ENCODE assay signal across 14 cellular contexts in genomic region chr10:132417957-132418441, GRCh38. TPM values are rescaled to one million over a fixed set of nuclear protein-coding genes. Genes with fewer than 3 reads are reported as not detected.
A peak's percentile ranks its signal among the peaks of the same experiment; 100 is the strongest.
DNase-seq lines count a peak whose midpoint lies in the region; ATAC-seq and TF ChIP-seq lines count a peak whose summit lies in the region.
"Had no signal": no experiment of that assay in that cellular context is flagged by ENCODE, and none has a peak within 500 bp of the region (broad histone marks: within the 10 kb centered on the region; RNA-seq: fewer than 3 reads in every experiment).

No MANE protein-coding gene starts in this region.

- POLR2A ChIA-PET in OCI-LY7 (lab: Charles Lee): interaction anchor here (1.3 kb wide), 1 partner anchor 20 kb away, joined by 3 read pairs; no protein-coding TSS in a partner anchor

- no peaks in the 10 kb centered on the region for H4K20me1 ChIP-seq in OCI-LY7 (ENCODE audit: insufficient read depth, low read length)

- intact Hi-C loops in OCI-LY7 (cut with micrococcal nuclease; ENCODE audit: unreplicated experiment): no loop called here

- H3K4me2 ChIP-seq in OCI-LY7 (ENCODE audit: low read length): 0 out of 2 replicates have a peak overlapping the region, but pooled peaks have one; percentile 15

- H2AFZ ChIP-seq in OCI-LY7 (ENCODE audit: low read length): no peak overlapping the region

- peak overlapping the region; percentile 68 for H3K27ac Mint-ChIP-seq in osteocyte (ENCODE audit: unreplicated experiment)
- H3K27ac Mint-ChIP-seq: activated CD8-positive, alpha-beta memory T cell treated with anti-CD3 and anti-CD28 coated beads, Interleukin-2, amount 10 ng/mL, durations not matched to agents 7 days and 5 days had no signal

- no peak for TF ChIP-seq CTCF in C4-2B (conservative IDR thresholded peaks at IDR 0.05)
- TF ChIP-seq CTCF in OCI-LY7 (conservative IDR thresholded peaks at IDR 0.05; ENCODE audit: low read length): no peak
- TF ChIP-seq CTCF in osteocyte (IDR thresholded peaks at IDR 0.05): no peak

- ATAC-seq in GM18517 (IDR thresholded peaks at IDR 0.05; ENCODE audit: unreplicated experiment): no peak
- ATAC-seq in HG02642 (IDR thresholded peaks at IDR 0.05; ENCODE audit: poor library complexity, unreplicated experiment): no peak
- ATAC-seq: activated CD8-positive, alpha-beta memory T cell treated with anti-CD3 and anti-CD28 coated beads, Interleukin-2, amount 10 ng/mL, durations not matched to agents 7 days and 5 days had no signal

- peaks cover 4% of the 10 kb centered on the region for H3K36me3 Mint-ChIP-seq in osteocyte (ENCODE audit: unreplicated experiment)
- H3K36me3 Mint-ChIP-seq: activated CD8-positive, alpha-beta memory T cell treated with anti-CD3 and anti-CD28 coated beads, Interleukin-2, amount 10 ng/mL, durations not matched to agents 7 days and 5 days had no signal

- H3K9me3 Mint-ChIP-seq in osteocyte (ENCODE audit: unreplicated experiment): no peaks in the 10 kb centered on the region
- H3K9me3 Mint-ChIP-seq: central memory CD8-positive, alpha-beta T cell had no signal

- no peaks in the 10 kb centered on the region for H3K9me2 ChIP-seq in OCI-LY7 (ENCODE audit: insufficient read depth, low read length)

- H3K4me3 Mint-ChIP-seq in osteocyte (ENCODE audit: unreplicated experiment): no peak overlapping the region
- H3K4me3 Mint-ChIP-seq: activated CD8-positive, alpha-beta memory T cell treated with anti-CD3 and anti-CD28 coated beads, Interleukin-2, amount 10 ng/mL, durations not matched to agents 7 days and 5 days; central memory CD8-positive, alpha-beta T cell had no signal

- CTCF ChIA-PET in OCI-LY7 (lab: Charles Lee; ENCODE audit: unreplicated experiment): interaction anchor here (0.6 kb wide), 1 partner anchor 28 kb away, joined by 5 read pairs; no protein-coding TSS in a partner anchor

- no peak for DNase-seq in OCI-LY7 (ENCODE audit: low spot score)
- DNase-seq in epithelial cell of prostate (ENCODE audit: low read depth, low spot score): no peak
- no peak for DNase-seq in osteocyte (ENCODE audit: extremely low spot score, unreplicated experiment)
- DNase-seq in D341Med (ENCODE audit: low spot score): no peak
- DNase-seq in MV-4-11 (lab: John Stamatoyannopoulos, UW): no peak
- DNase-seq: activated CD8-positive, alpha-beta memory T cell treated with anti-CD3 and anti-CD28 coated beads, Interleukin-2, amount 10 ng/mL, durations not matched to agents 7 days and 5 days; HCEC 1CT; hippocampal formation; NCI-H2029 treated with DMSO at 0.1 percent for 48 hours had no signal

- H3K4me1 Mint-ChIP-seq in osteocyte (ENCODE audit: unreplicated experiment): peaks cover 68% of the 10 kb centered on the region

- no peaks in the 10 kb centered on the region for H3K27me3 Mint-ChIP-seq in osteocyte (ENCODE audit: unreplicated experiment)
- H3K27me3 Mint-ChIP-seq: activated CD8-positive, alpha-beta memory T cell treated with anti-CD3 and anti-CD28 coated beads, Interleukin-2, amount 10 ng/mL, durations not matched to agents 7 days and 5 days; central memory CD8-positive, alpha-beta T cell had no signal

- no peak overlapping the region for H3K4me3 ChIP-seq in OCI-LY7 (ENCODE audit: low read depth, low read length, poor library complexity, severe bottlenecking)
- H3K4me3 ChIP-seq: SJSA1 had no signal

- H3K79me2 ChIP-seq in OCI-LY7 (ENCODE audit: insufficient read depth, low read depth, low read length): no peaks in the 10 kb centered on the region

- no peaks in the 10 kb centered on the region for H3K36me3 ChIP-seq in OCI-LY7 (ENCODE audit: insufficient read depth, low read length)
- H3K36me3 ChIP-seq: SJSA1 had no signal

- peaks cover 49% of the 10 kb centered on the region for H3K4me1 ChIP-seq in OCI-LY7 (ENCODE audit: insufficient read depth, low read length, poor library complexity, severe bottlenecking)

- BruUV-seq in OCI-LY7 (replicated peaks; lab: Mats Ljungman, UMichigan): no TSS peak

- H3K9me3 ChIP-seq in OCI-LY7 (ENCODE audit: low read length): no peaks in the 10 kb centered on the region
- H3K9me3 ChIP-seq: SJSA1 had no signal

- H3K27ac ChIP-seq in C4-2B (peak overlapping the region; percentile 75), OCI-LY7 (ENCODE audit: low read depth, low read length, poor library complexity, severe bottlenecking) (no peak overlapping the region), epithelial cell of prostate (peak overlapping the region; percentile 79)
- H3K27ac ChIP-seq: SJSA1 had no signal

RNA-seq across cellular contexts. Expression of gene PWWP2B, which starts 21.0 kb away (rescaled TPM):
- 4.6 and 5.9 TPM in 2 replicates for total RNA-seq in OCI-LY7 (2014; rRNA removed; shearing (Covaris generic))
- 9.4 and 10.6 TPM in 2 replicates for total RNA-seq in OCI-LY7 (2022)
- total RNA-seq in osteocyte: 12.9 and 14.6 TPM in 2 replicates
